21 cellular contexts compared by ENCODE assay signal in the genomic region with DNA sequence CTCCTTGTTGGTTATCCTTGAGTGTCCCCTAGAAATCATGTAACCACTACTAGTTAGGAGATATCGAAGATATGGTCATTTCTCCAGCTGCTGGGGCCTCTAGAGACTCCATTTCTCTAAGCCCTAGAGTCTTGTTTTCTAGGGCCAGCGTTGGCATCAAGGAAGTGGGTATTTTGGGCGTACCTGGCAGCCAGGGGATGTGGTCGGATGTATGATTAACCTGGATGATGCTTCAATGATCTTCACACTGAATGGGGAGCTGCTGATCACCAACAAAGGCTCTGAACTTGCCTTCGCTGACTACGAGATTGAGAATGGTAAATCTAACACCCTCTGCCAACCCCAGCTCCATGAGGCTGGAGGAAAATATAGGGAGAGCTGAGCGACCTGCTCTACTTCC.
"Had no signal": no experiment of that assay in that cellular context is flagged by ENCODE, and none has a peak within 500 bp of the region (broad histone marks: within the 10 kb centered on the region; RNA-seq: fewer than 3 reads in every experiment).

No MANE protein-coding gene starts in this region.

- H2AFZ ChIP-seq: hepatocyte had no signal

- H3K4me1 ChIP-seq: foreskin keratinocyte, lower lobe of right lung, prostate gland, tibial nerve had no signal

- H3K4me1 Mint-ChIP-seq: activated CD4-positive, alpha-beta T cell treated with anti-CD3 and anti-CD28 coated beads, Interleukin-2, amount 10 ng/mL, durations not matched to agents 7 days and 5 days; activated naive CD4-positive, alpha-beta T cell treated with anti-CD3 and anti-CD28 coated beads, Interleukin-2, amount 10 ng/mL, durations not matched to agents 7 days and 5 days had no signal

- ATAC-seq: activated CD4-positive, CD25-positive, alpha-beta regulatory T cell treated with anti-CD3 and anti-CD28 coated beads, Interleukin-2, amount 50 U/mL, for 24 hours; activated T-cell treated with anti-CD3 and anti-CD28 coated beads, Interleukin-2, amount 50 U/mL, for 4 hours; foreskin keratinocyte; left cardiac atrium; lower lobe of right lung; naive thymus-derived CD8-positive, alpha-beta T cell; right cardiac atrium; stimulated activated naive CD8-positive, alpha-beta T cell treated with anti-CD3 and anti-CD28 coated beads, Interleukin-15, Interleukin-2, amounts not matched to agents 100 U/mL and 50 U/mL, for 24 hours had no signal

- H3K27me3 ChIP-seq: brain microvascular endothelial cell, hepatocyte, tibial nerve had no signal

- H3K27ac Mint-ChIP-seq: activated CD4-positive, alpha-beta T cell treated with anti-CD3 and anti-CD28 coated beads, Interleukin-2, amount 10 ng/mL, durations not matched to agents 7 days and 5 days; activated naive CD4-positive, alpha-beta T cell treated with anti-CD3 and anti-CD28 coated beads, Interleukin-2, amount 10 ng/mL, durations not matched to agents 7 days and 5 days; endodermal cell; naive thymus-derived CD8-positive, alpha-beta T cell had no signal

- H3K9me3 ChIP-seq: lower lobe of right lung, prostate gland, tibial nerve had no signal

- H3K36me3 ChIP-seq: brain microvascular endothelial cell, lower lobe of right lung, prostate gland, tibial nerve had no signal

- H3K9me3 Mint-ChIP-seq: activated CD4-positive, alpha-beta T cell treated with anti-CD3 and anti-CD28 coated beads, Interleukin-2, amount 10 ng/mL, durations not matched to agents 7 days and 5 days; activated naive CD4-positive, alpha-beta T cell treated with anti-CD3 and anti-CD28 coated beads, Interleukin-2, amount 10 ng/mL, durations not matched to agents 7 days and 5 days; activated T-cell treated with anti-CD3 and anti-CD28 coated beads, Interleukin-2, amount 50 U/mL, for 4 hours; endodermal cell; naive thymus-derived CD8-positive, alpha-beta T cell had no signal

- H3K27ac ChIP-seq: brain microvascular endothelial cell, dorsolateral prefrontal cortex, epithelial cell of prostate, foreskin keratinocyte, hepatocyte, lower lobe of right lung, prostate gland, tibial nerve had no signal

- H3K4me3 ChIP-seq: dorsolateral prefrontal cortex, hepatocyte, lower lobe of right lung, prostate gland, tibial nerve had no signal

- DNase-seq: activated CD4-positive, alpha-beta T cell treated with anti-CD3 and anti-CD28 coated beads, Interleukin-2, amount 10 ng/mL, durations not matched to agents 7 days and 5 days; activated CD8-positive, alpha-beta memory T cell treated with anti-CD3 and anti-CD28 coated beads, Interleukin-2, amount 50 U/mL, for 4 hours; activated naive CD4-positive, alpha-beta T cell treated with anti-CD3 and anti-CD28 coated beads, Interleukin-2, amount 10 ng/mL, durations not matched to agents 7 days and 5 days; activated T-cell treated with anti-CD3 and anti-CD28 coated beads, Interleukin-2, amount 50 U/mL, for 4 hours; aorta; brain microvascular endothelial cell; central memory CD4-positive, alpha-beta T cell; dorsolateral prefrontal cortex; endodermal cell; foreskin keratinocyte; left cardiac atrium; lower lobe of right lung; naive thymus-derived CD8-positive, alpha-beta T cell; right cardiac atrium; stimulated activated CD4-positive, alpha-beta T cell treated with anti-CD3 and anti-CD28 coated beads, Interleukin-2, amount 100 ng/mL, for 24 hours; stimulated activated naive CD8-positive, alpha-beta T cell treated with anti-CD3 and anti-CD28 coated beads, Interleukin-15, Interleukin-2, amounts not matched to agents 100 U/mL and 50 U/mL, for 24 hours had no signal

- H3K79me2 ChIP-seq: hepatocyte had no signal

- H3K36me3 Mint-ChIP-seq: activated naive CD4-positive, alpha-beta T cell treated with anti-CD3 and anti-CD28 coated beads, Interleukin-2, amount 10 ng/mL, durations not matched to agents 7 days and 5 days; naive thymus-derived CD8-positive, alpha-beta T cell had no signal

- H3K4me3 Mint-ChIP-seq: activated CD4-positive, alpha-beta T cell treated with anti-CD3 and anti-CD28 coated beads, Interleukin-2, amount 10 ng/mL, durations not matched to agents 7 days and 5 days; activated naive CD4-positive, alpha-beta T cell treated with anti-CD3 and anti-CD28 coated beads, Interleukin-2, amount 10 ng/mL, durations not matched to agents 7 days and 5 days; activated T-cell treated with anti-CD3 and anti-CD28 coated beads, Interleukin-2, amount 50 U/mL, for 4 hours; endodermal cell; naive thymus-derived CD8-positive, alpha-beta T cell had no signal

- H3K4me2 ChIP-seq: hepatocyte had no signal
